ENCODE assay signal across 11 cellular contexts in genomic region chrY:2887955-2888354, GRCh38. TPM values are rescaled to one million over a fixed set of nuclear protein-coding genes. Genes with fewer than 3 reads are reported as not detected.
A peak's percentile ranks its signal among the peaks of the same experiment; 100 is the strongest.
DNase-seq lines count a peak whose midpoint lies in the region; ATAC-seq and TF ChIP-seq lines count a peak whose summit lies in the region.
"Had no signal": no experiment of that assay in that cellular context is flagged by ENCODE, and none has a peak within 500 bp of the region (broad histone marks: within the 10 kb centered on the region; RNA-seq: fewer than 3 reads in every experiment).

No MANE protein-coding gene starts in this region.

- ATAC-seq in HG02798 (IDR thresholded peaks at IDR 0.05; ENCODE audit: poor library complexity, unreplicated experiment), result peak; percentile 90
- ATAC-seq in T-helper 17 cell, result peak; percentile 39
- no peak for ATAC-seq in upper lobe of right lung

- DNase-seq in T-helper 1 cell (no peak), T-helper 17 cell (no peak), kidney glomerular epithelial cell (lab: John Stamatoyannopoulos, UW) (peak; percentile 38), iPS-NIHi7 (ENCODE audit: extremely low spot score) (no peak), upper lobe of right lung (no peak)
- DNase-seq in activated CD8-positive, alpha-beta memory T cell treated with anti-CD3 and anti-CD28 coated beads, Interleukin-2, amount 50 U/mL, for 48 hours, result no peak
- DNase-seq: 8988T, endodermal cell, NCI-H1417 had no signal

- H3K4me1 ChIP-seq in upper lobe of right lung, result no peaks in the 10 kb centered on the region

- no peak overlapping the region for H3K27ac ChIP-seq in upper lobe of right lung

- H3K36me3 ChIP-seq in upper lobe of right lung, result no peaks in the 10 kb centered on the region

- H3K4me1 Mint-ChIP-seq in T-helper 1 cell treated with Interleukin-12 subunit alpha and Interleukin-12 subunit beta and Interleukin-4 antibody, amounts not matched to agents 30 μg/mL and 1 μg/mL, for 36 hours (ENCODE audit: low read depth), result peaks cover 19% of the 10 kb centered on the region
- peaks cover 7% of the 10 kb centered on the region for H3K4me1 Mint-ChIP-seq in T-helper 17 cell
- H3K4me1 Mint-ChIP-seq: endodermal cell had no signal

- H3K4me3 Mint-ChIP-seq in T-helper 1 cell treated with Interleukin-12 subunit alpha and Interleukin-12 subunit beta and Interleukin-4 antibody, amounts not matched to agents 30 μg/mL and 1 μg/mL, for 36 hours, result peak overlapping the region; percentile 46
- H3K4me3 Mint-ChIP-seq in T-helper 17 cell, result peak overlapping the region; percentile 34
- H3K4me3 Mint-ChIP-seq: endodermal cell had no signal

- peak overlapping the region; percentile 96 for H3K27ac Mint-ChIP-seq in T-helper 1 cell treated with Interleukin-12 subunit alpha and Interleukin-12 subunit beta and Interleukin-4 antibody, amounts not matched to agents 30 μg/mL and 1 μg/mL, for 36 hours
- H3K27ac Mint-ChIP-seq in T-helper 17 cell, result peak overlapping the region; percentile 53
- H3K27ac Mint-ChIP-seq: endodermal cell had no signal

- no peak overlapping the region for H3K4me3 ChIP-seq in upper lobe of right lung

- no peaks in the 10 kb centered on the region for H3K36me3 Mint-ChIP-seq in T-helper 1 cell treated with Interleukin-12 subunit alpha and Interleukin-12 subunit beta and Interleukin-4 antibody, amounts not matched to agents 30 μg/mL and 1 μg/mL, for 36 hours (ENCODE audit: low read depth)
- H3K36me3 Mint-ChIP-seq in T-helper 17 cell (ENCODE audit: low read depth), result no peaks in the 10 kb centered on the region

- no peaks in the 10 kb centered on the region for H3K9me3 Mint-ChIP-seq in T-helper 1 cell treated with Interleukin-12 subunit alpha and Interleukin-12 subunit beta and Interleukin-4 antibody, amounts not matched to agents 30 μg/mL and 1 μg/mL, for 36 hours
- H3K9me3 Mint-ChIP-seq: endodermal cell had no signal

- no peaks in the 10 kb centered on the region for H3K27me3 ChIP-seq in upper lobe of right lung

- no peaks in the 10 kb centered on the region for H3K9me3 ChIP-seq in T-helper 17 cell (ENCODE audit: control insufficient read depth, low read length, poor library complexity, severe bottlenecking)
- H3K9me3 ChIP-seq in upper lobe of right lung, result no peaks in the 10 kb centered on the region

- TF ChIP-seq CTCF in upper lobe of right lung (IDR thresholded peaks at IDR 0.05), result no peak

- intact Hi-C loops in upper lobe of right lung (cut with DNase I), result no loop called here

- H3K27me3 Mint-ChIP-seq in T-helper 1 cell treated with Interleukin-12 subunit alpha and Interleukin-12 subunit beta and Interleukin-4 antibody, amounts not matched to agents 30 μg/mL and 1 μg/mL, for 36 hours (ENCODE audit: low read depth), result no peaks in the 10 kb centered on the region
- no peaks in the 10 kb centered on the region for H3K27me3 Mint-ChIP-seq in T-helper 17 cell

RNA-seq across cellular contexts. Expression of gene RPS4Y1, which starts 46.6 kb away (rescaled TPM):
- total RNA-seq in T-helper 17 cell, result 100 to 1,000 TPM; 364 to 399 TPM
- 262 TPM for total RNA-seq in upper lobe of right lung

RNA-seq across cellular contexts. Expression of gene ZFY, which starts 47.2 kb away (rescaled TPM):
- total RNA-seq in T-helper 17 cell (10 to 100 TPM; 22.2 to 26.7 TPM), upper lobe of right lung (17.1 TPM)
